In genomic region chr20:1900321-1900791, GRCh38 we compare ENCODE assay signal across 8 cellular contexts. TPM values are rescaled to one million over a fixed set of nuclear protein-coding genes. Genes with fewer than 3 reads are reported as not detected.
DNase-seq lines count a peak whose midpoint lies in the region; ATAC-seq and TF ChIP-seq lines count a peak whose summit lies in the region.

No MANE protein-coding gene starts in this region.

- H3K4me3 ChIP-seq in body of pancreas (no peak overlapping the region), stomach (no peak overlapping the region)

- WGBS in body of pancreas, 2 donors = 11 to 25% methylated on average over 3 to 10 of the region's 10 CpGs
- 23 to 31% (median 28%) methylated on average over 10 of the region's 10 CpGs for WGBS in stomach, 5 donors

- H3K9me3 ChIP-seq in body of pancreas (no peaks in the 10 kb centered on the region), stomach (no peaks in the 10 kb centered on the region)

- no peaks in the 10 kb centered on the region for H3K36me3 ChIP-seq in body of pancreas (replicated peaks in 1 of 2; ENCODE audit: insufficient read depth in 1 of 2, low read depth in 2 of 2)
- peaks cover 0 to 5% (median 2%) of the 10 kb centered on the region in 4 donors for H3K36me3 ChIP-seq in stomach

- H3K4me1 ChIP-seq in body of pancreas = peaks cover 36% of the 10 kb centered on the region
- H3K4me1 ChIP-seq in stomach = peaks cover 9 to 55% (median 37%) of the 10 kb centered on the region in 4 donors

- intact Hi-C loops in body of pancreas (cut with DNase I) = no loop called here
- intact Hi-C loops in stomach (cut with DNase I; ENCODE audit: low total_unique reads) = no loop called here

- H3K27me3 ChIP-seq in body of pancreas (no peaks in the 10 kb centered on the region), stomach (peaks cover 0 to 8% (median 0%) of the 10 kb centered on the region in 3 donors)

- H3K27ac ChIP-seq in body of pancreas (peak overlapping the region; percentile 1 to 59 (median 44)), stomach (peak overlapping the region in 3 of 5 donors; percentile 20 to 32 (median 29))

- no peak for TF ChIP-seq POLR2A in body of pancreas (IDR thresholded peaks at IDR 0.05)
- TF ChIP-seq POLR2A in stomach (IDR thresholded peaks at IDR 0.05) = no peak

- ATAC-seq in body of pancreas = peak; percentile 78

- TF ChIP-seq CTCF in body of pancreas (IDR thresholded peaks at IDR 0.05) (peak; percentile 28 to 82 (median 63)), stomach (IDR thresholded peaks at IDR 0.05) (peak in 4 of 7 experiments; percentile 24 to 45 (median 26))

- TF ChIP-seq EP300 in stomach (IDR thresholded peaks at IDR 0.05) = no peak

- DNase-seq in SIG-M5 treated with dmso at 0.1 percent for 504 hours (lab: John Stamatoyannopoulos, UW; ENCODE audit: unreplicated experiment) (peak; percentile 80), SIG-M5 (lab: John Stamatoyannopoulos, UW) (no peak), NCI-H2196 treated with DMSO at 0.1 percent for 48 hours (lab: John Stamatoyannopoulos, UW; ENCODE audit: unreplicated experiment) (peak; percentile 47), body of pancreas (peak; percentile 44 to 79 (median 74)), iris pigment epithelial cell (ENCODE audit: low read depth) (peak; percentile 83), stomach (peak; percentile 35), NCI-H2107 treated with DMSO at 0.1 percent for 48 hours (lab: John Stamatoyannopoulos, UW; ENCODE audit: unreplicated experiment) (no peak)
- DNase-seq in activated naive CD4-positive, alpha-beta T cell treated with Interleukin-2 at 50 U/mL for 16 hours = no peak

RNA-seq across cellular contexts. Expression of gene SIRPA, which starts 5.1 kb away (rescaled TPM):
- total RNA-seq in body of pancreas = 10 to 100 TPM; 15.0 to 20.1 TPM
- 10 to 100 TPM in 1 of 5 donors, 1 to 10 TPM in 3, under 1 TPM in 1; 0.29 to 35.5 (median 8.8) TPM for total RNA-seq in stomach
- polyA plus RNA-seq in stomach = 1 to 10 TPM; 5.7 to 8.5 (median 7.0) TPM

Comparison
In these comparisons a context has a peak if more than half of its experiments do, and no peak if none do; other contexts are left out.
1. DNase-seq: peak in SIG-M5 treated with dmso at 0.1 percent for 504 hours (single experiment), NCI-H2196 treated with DMSO at 0.1 percent for 48 hours (single experiment), body of pancreas (4 of 4), iris pigment epithelial cell (single experiment) and stomach (single experiment); none in SIG-M5 (single experiment), activated naive CD4-positive, alpha-beta T cell treated with Interleukin-2 at 50 U/mL for 16 hours (single experiment) and NCI-H2107 treated with DMSO at 0.1 percent for 48 hours (single experiment).